1 cellular context compared by ENCODE assay signal in the genomic region with DNA sequence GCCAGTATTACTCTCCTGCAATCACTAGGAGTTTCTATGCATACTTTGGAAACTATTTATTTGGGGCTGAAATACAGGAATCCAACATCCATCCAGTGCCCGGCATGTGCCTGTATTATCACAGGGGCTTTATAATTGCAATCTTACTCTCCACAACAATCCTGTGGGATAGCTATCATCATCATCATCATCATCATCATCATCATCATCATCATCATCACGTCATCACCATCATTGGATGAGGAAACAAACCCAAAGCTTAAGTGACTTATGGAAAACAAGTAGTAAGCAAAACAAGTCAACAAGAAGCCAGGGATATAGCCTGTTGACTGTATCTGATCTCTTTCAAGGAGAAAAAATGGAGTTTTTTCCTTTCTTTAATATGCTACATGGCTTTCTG.
TF ChIP-seq lines count a peak whose summit lies in the region.

No MANE protein-coding gene starts in this region.

TF ChIP-seq in HepG2, 621 proteins besides CTCF, POLR2A, EP300 and RAD21:
- TF ChIP-seq CREB1 (IDR thresholded peaks at IDR 0.05) = peak; percentile 95
- TF ChIP-seq CREB1 (CRISPR knock-in tag; IDR thresholded peaks at IDR 0.05) = no peak
- TF ChIP-seq, protein P1, sequence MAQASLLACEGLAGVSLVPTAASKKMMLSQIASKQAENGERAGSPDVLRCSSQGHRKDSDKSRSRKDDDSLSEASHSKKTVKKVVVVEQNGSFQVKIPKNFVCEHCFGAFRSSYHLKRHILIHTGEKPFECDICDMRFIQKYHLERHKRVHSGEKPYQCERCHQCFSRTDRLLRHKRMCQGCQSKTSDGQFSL (CRISPR knock-in tag; IDR thresholded peaks at IDR 0.05) = no peak
- TF ChIP-seq ATF7 (IDR thresholded peaks at IDR 0.05) = peak; percentile 69
- no peak for TF ChIP-seq ATF7 (CRISPR knock-in tag; IDR thresholded peaks at IDR 0.05)
